17 cellular contexts compared by ENCODE assay signal in genomic region chr17:57819273-57819672, GRCh38. TPM values are rescaled to one million over a fixed set of nuclear protein-coding genes. Genes with fewer than 3 reads are reported as not detected.
A peak's percentile ranks its signal among the peaks of the same experiment; 100 is the strongest.
DNase-seq lines count a peak whose midpoint lies in the region; ATAC-seq and TF ChIP-seq lines count a peak whose summit lies in the region.
"Had no signal": no experiment of that assay in that cellular context is flagged by ENCODE, and none has a peak within 500 bp of the region (broad histone marks: within the 10 kb centered on the region; RNA-seq: fewer than 3 reads in every experiment).

No MANE protein-coding gene starts in this region.

- no peak overlapping the region for H3K27ac ChIP-seq in HEK293 (ENCODE audit: extremely low read depth, low read depth, low read length)
- no peak overlapping the region for H3K27ac ChIP-seq in mesendoderm (ENCODE audit: low read depth, low read length)
- H3K27ac ChIP-seq: SJCRH30 had no signal

- H3K4me2 ChIP-seq in mesendoderm (ENCODE audit: low read length): no peak overlapping the region

- no peak overlapping the region for H3K18ac ChIP-seq in mesendoderm (ENCODE audit: low read length)

- H2BK120ac ChIP-seq in mesendoderm (ENCODE audit: low read depth, low read length): no peak overlapping the region

- no peak overlapping the region for H3K4ac ChIP-seq in mesendoderm (ENCODE audit: low read depth, low read length)

- H3K9me3 ChIP-seq in HEK293 (ENCODE audit: control insufficient read depth, insufficient read depth, low read depth, low read length): no peaks in the 10 kb centered on the region
- H3K9me3 ChIP-seq: BE2C, SJCRH30 had no signal

- no peak overlapping the region for H2BK15ac ChIP-seq in mesendoderm (replicated peaks; ENCODE audit: low read depth)

- CTCF ChIA-PET in HEK293 (lab: Yijun Ruan, JAX): interaction anchor here (2.4 to 9.3 kb wide), 2 partner anchors 15 to 36 kb away, joined by 10 to 77 read pairs; no protein-coding TSS in a partner anchor

- ATAC-seq in GM19351 (IDR thresholded peaks at IDR 0.05; ENCODE audit: unreplicated experiment) (no peak), HG03342 (IDR thresholded peaks at IDR 0.05; ENCODE audit: unreplicated experiment) (no peak)
- ATAC-seq: CD8-positive, alpha-beta T cell; K562 had no signal

- H3K4me1 ChIP-seq in HEK293 (ENCODE audit: control insufficient read depth, insufficient read depth, low read length) (no peaks in the 10 kb centered on the region), mesendoderm (ENCODE audit: control insufficient read depth, low read depth, low read length) (no peaks in the 10 kb centered on the region)
- H3K4me1 ChIP-seq: BE2C, SJCRH30 had no signal

- no peak overlapping the region for H2AK5ac ChIP-seq in mesendoderm (ENCODE audit: low read length)

- H3K79me1 ChIP-seq in mesendoderm (ENCODE audit: low read length): no peaks in the 10 kb centered on the region

- H3K27me3 ChIP-seq in mesendoderm (ENCODE audit: insufficient read depth, low read length, poor library complexity): no peaks in the 10 kb centered on the region
- H3K27me3 ChIP-seq: BE2C, SJCRH30 had no signal

- peak; percentile 9 for DNase-seq in M059J (ENCODE audit: low read depth)
- peak; percentile 47 for DNase-seq in dermis blood vessel endothelial cell
- DNase-seq in lung microvascular endothelial cell (ENCODE audit: low read depth in 2 of 2): peak; percentile 1 to 6
- DNase-seq in SHP77 treated with DMSO at 0.1 percent for 48 hours (lab: John Stamatoyannopoulos, UW): no peak
- DNase-seq in mesendoderm: no peak
- DNase-seq: BE2C; CD8-positive, alpha-beta T cell; DMS 273 treated with DMSO at 0.1 percent for 48 hours; NCI-H1092; NCI-H187; NCI-H510A; SJCRH30; SW 1271 had no signal

- H3K4me3 ChIP-seq in HEK293 (ENCODE audit: low read depth, low read length) (no peak overlapping the region), mesendoderm (ENCODE audit: low read length) (no peak overlapping the region)
- H3K4me3 ChIP-seq: K562, SJCRH30 had no signal

- no peak overlapping the region for H4K5ac ChIP-seq in mesendoderm (ENCODE audit: low read length)

- no CpG with 5 or more reads among the region's 2 CpGs for WGBS in mesendoderm (ENCODE audit: extremely low coverage, insufficient coverage, low lambda C conversion rate)

- no peak overlapping the region for H4K8ac ChIP-seq in mesendoderm (ENCODE audit: low read depth, low read length)

- H2BK5ac ChIP-seq in mesendoderm (ENCODE audit: low read length): no peak overlapping the region

- H3K79me2 ChIP-seq in mesendoderm (ENCODE audit: control insufficient read depth, insufficient read depth, low read length): no peaks in the 10 kb centered on the region

- H3K36me3 ChIP-seq in HEK293 (ENCODE audit: control insufficient read depth in 2 of 2, insufficient read depth in 1 of 2, low read length in 2 of 2): no peaks in the 10 kb centered on the region
- H3K36me3 ChIP-seq in mesendoderm (ENCODE audit: control insufficient read depth, insufficient read depth, low read length): no peaks in the 10 kb centered on the region
- H3K36me3 ChIP-seq: BE2C, SJCRH30 had no signal

- TF ChIP-seq CTCF in HEK293 (tag by site-specific recombination; IDR thresholded peaks at IDR 0.05): no peak

- H3K9ac ChIP-seq in mesendoderm (ENCODE audit: low read length): no peak overlapping the region

- H3K23ac ChIP-seq in mesendoderm (ENCODE audit: low read length): no peak overlapping the region

- POLR2A ChIA-PET in HEK293 (lab: Yijun Ruan, JAX): no interaction called here

- no peak overlapping the region for H3K56ac ChIP-seq in mesendoderm (ENCODE audit: low read length)

TF ChIP-seq in HEK293, 187 proteins besides CTCF, POLR2A, EP300 and RAD21:
- TF ChIP-seq PRDM4 (tag by site-specific recombination; IDR thresholded peaks at IDR 0.05) (peak; percentile 79), ZNF664 (tag by site-specific recombination; IDR thresholded peaks at IDR 0.05) (no peak), SCRT2 (tag by site-specific recombination; IDR thresholded peaks at IDR 0.05) (peak; percentile 61), ZNF530 (tag by site-specific recombination; IDR thresholded peaks at IDR 0.05; ENCODE audit: low read depth) (no peak), ZBTB6 (tag by site-specific recombination; IDR thresholded peaks at IDR 0.05) (no peak), PRDM6 (tag by site-specific recombination; IDR thresholded peaks at IDR 0.05) (peak; percentile 13; the same call in 1 of the 2 replicates)

RNA-seq across cellular contexts. Expression of gene MRPS23, which starts 30.6 kb away (rescaled TPM):
- total RNA-seq in M059J (2014; rRNA removed; shearing (Covaris generic)): 25.8 and 31.8 TPM in 2 replicates
- total RNA-seq in dermis blood vessel endothelial cell: 25.4 and 25.9 TPM in 2 replicates
- total RNA-seq in lung microvascular endothelial cell: 22.0 and 24.0 TPM in 2 replicates
- polyA plus RNA-seq in mesendoderm (2013, experiment 1 of 2): 33.9 TPM
- 35.9 TPM for polyA plus RNA-seq in mesendoderm (2013, experiment 2 of 2)

Comparison
In these comparisons a context has a peak if more than half of its experiments do, and no peak if none do; other contexts are left out.
1. DNase-seq: peak in M059J (single experiment), dermis blood vessel endothelial cell (single experiment) and lung microvascular endothelial cell (2 of 2); none in SHP77 treated with DMSO at 0.1 percent for 48 hours (single experiment) and mesendoderm (single experiment).